In the genomic region with DNA sequence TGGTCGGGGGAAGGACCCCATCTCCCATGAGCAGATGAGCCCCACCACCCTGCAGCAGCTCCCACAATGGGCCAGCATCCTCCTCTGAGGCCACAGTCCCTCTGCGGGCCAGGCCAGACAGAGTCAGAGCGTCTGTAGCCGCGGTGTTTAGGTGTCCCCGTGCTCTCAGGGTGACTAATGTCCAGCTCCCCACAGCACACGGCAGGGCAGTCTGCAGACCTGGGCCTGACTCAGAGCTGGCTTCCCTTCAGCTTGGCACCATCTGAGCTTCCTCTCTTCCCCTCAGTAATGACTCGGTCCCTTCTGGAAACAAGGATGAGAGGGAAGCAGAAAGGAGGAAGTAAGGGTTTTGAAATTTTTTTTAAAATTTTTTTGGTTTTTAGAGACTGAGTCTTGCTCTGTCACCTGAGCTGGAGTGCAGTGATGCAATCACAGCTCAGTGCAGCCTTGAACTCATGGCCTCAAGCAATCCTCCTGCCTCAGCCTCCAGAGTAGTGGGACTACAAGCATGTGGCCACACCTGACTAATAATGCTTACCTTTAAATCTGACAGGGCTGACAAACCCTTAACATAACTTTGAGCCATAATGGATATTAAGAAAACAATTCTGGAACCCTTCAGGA, we compare ENCODE assay signal across 14 cellular contexts. TPM values are rescaled to one million over a fixed set of nuclear protein-coding genes. Genes with fewer than 3 reads are reported as not detected.
DNase-seq lines count a peak whose midpoint lies in the region; TF ChIP-seq lines count a peak whose summit lies in the region.
"Had no signal": no experiment of that assay in that cellular context is flagged by ENCODE, and none has a peak within 500 bp of the region (broad histone marks: within the 10 kb centered on the region; RNA-seq: fewer than 3 reads in every experiment).

No MANE protein-coding gene starts in this region.

- no peaks in the 10 kb centered on the region for H3K9me3 Mint-ChIP-seq in T-helper 2 cell treated with Interferon-gamma antibody and Interleukin-4, amounts not matched to agents 5 μg/mL and 100 μg/mL, for 36 hours
- H3K9me3 Mint-ChIP-seq: T-cell had no signal

- no peak overlapping the region for H2AFZ ChIP-seq in hepatocyte

- H3K27me3 ChIP-seq in hepatocyte, result no peaks in the 10 kb centered on the region
- H3K27me3 ChIP-seq: BLaER1, pancreas had no signal

- H3K4me1 Mint-ChIP-seq in T-helper 2 cell treated with Interferon-gamma antibody and Interleukin-4, amounts not matched to agents 5 μg/mL and 100 μg/mL, for 36 hours (ENCODE audit: low read depth), result no peaks in the 10 kb centered on the region
- H3K4me1 Mint-ChIP-seq: T-cell had no signal

- no peaks in the 10 kb centered on the region for H3K9me2 ChIP-seq in hepatocyte (replicated peaks; ENCODE audit: insufficient read depth)

- no peaks in the 10 kb centered on the region for H3K4me1 ChIP-seq in hepatocyte (ENCODE audit: insufficient read depth)
- H3K4me1 ChIP-seq: BLaER1, pancreas had no signal

- 62% methylated on average over 8 of the region's 8 CpGs for WGBS in hepatocyte (ENCODE audit: low lambda C conversion rate, missing lambda C conversion rate)

- no peaks in the 10 kb centered on the region for H4K20me1 ChIP-seq in hepatocyte (ENCODE audit: insufficient read depth, poor library complexity, severe bottlenecking)
- H4K20me1 ChIP-seq: BLaER1 had no signal

- H3K27ac ChIP-seq in hepatocyte, result no peak overlapping the region
- H3K27ac ChIP-seq: BLaER1, pancreas had no signal

- H3K79me2 ChIP-seq in hepatocyte, result no peaks in the 10 kb centered on the region

- H3K27me3 Mint-ChIP-seq in T-helper 2 cell treated with Interferon-gamma antibody and Interleukin-4, amounts not matched to agents 5 μg/mL and 100 μg/mL, for 36 hours (ENCODE audit: low read depth), result peaks cover 3% of the 10 kb centered on the region

- H3K36me3 Mint-ChIP-seq in T-helper 2 cell treated with Interferon-gamma antibody and Interleukin-4, amounts not matched to agents 5 μg/mL and 100 μg/mL, for 36 hours (ENCODE audit: low read depth), result no peaks in the 10 kb centered on the region
- H3K36me3 Mint-ChIP-seq: T-cell had no signal

- TF ChIP-seq CTCF in fibroblast of the aortic adventitia (IDR thresholded peaks at IDR 0.05; ENCODE audit: insufficient read depth, low read length), result no peak
- no peak for TF ChIP-seq CTCF in hepatocyte (IDR thresholded peaks at IDR 0.05; ENCODE audit: poor library complexity)

- in situ Hi-C loops in ACHN (cut with HindIII; ENCODE audit: low pct_ligation_motif_present, low pct_unique_long_range_greater_than_20kb, low sequenced_read_pairs), result no loop called here

- no peaks in the 10 kb centered on the region for H3K9me3 ChIP-seq in hepatocyte (ENCODE audit: low read depth)
- H3K9me3 ChIP-seq: pancreas had no signal

- H3K4me3 ChIP-seq in fibroblast of the aortic adventitia (ENCODE audit: low read depth, low read length) (no peak overlapping the region), hepatocyte (no peak overlapping the region)
- H3K4me3 ChIP-seq: BLaER1, pancreas had no signal

- no peak overlapping the region for H3K27ac Mint-ChIP-seq in T-helper 2 cell treated with Interferon-gamma antibody and Interleukin-4, amounts not matched to agents 5 μg/mL and 100 μg/mL, for 36 hours
- H3K27ac Mint-ChIP-seq: T-cell had no signal

- no peak overlapping the region for H3K4me3 Mint-ChIP-seq in T-helper 2 cell treated with Interferon-gamma antibody and Interleukin-4, amounts not matched to agents 5 μg/mL and 100 μg/mL, for 36 hours
- H3K4me3 Mint-ChIP-seq: T-cell had no signal

- H3K4me2 ChIP-seq in hepatocyte, result no peak overlapping the region
- H3K4me2 ChIP-seq: BLaER1 had no signal

- H3K36me3 ChIP-seq in hepatocyte (replicated peaks; ENCODE audit: insufficient read depth, low read depth), result no peaks in the 10 kb centered on the region
- H3K36me3 ChIP-seq: BLaER1, pancreas had no signal

- DNase-seq in ACHN, result peak; percentile 8
- peak; percentile 24 for DNase-seq in HS-27A (ENCODE audit: low read depth)
- peak; percentile 11 for DNase-seq in SW480 (ENCODE audit: low spot score)
- peak; percentile 68 for DNase-seq in fibroblast of the aortic adventitia (ENCODE audit: low read depth)
- no peak for DNase-seq in OCI-M2 (lab: John Stamatoyannopoulos, UW; ENCODE audit: unreplicated experiment)
- DNase-seq in stimulated activated CD4-positive, alpha-beta T cell treated with anti-CD3 and anti-CD28 coated beads, Interleukin-2, amount 100 ng/mL, for 24 hours, result no peak
- DNase-seq in hepatocyte (ENCODE audit: low spot score), result no peak
- DNase-seq in T-helper 2 cell treated with Interferon-gamma antibody and Interleukin-4, amounts not matched to agents 5 μg/mL and 100 μg/mL, for 36 hours (ENCODE audit: low spot score), result no peak
- DNase-seq: activated T-cell treated with anti-CD3 and anti-CD28 coated beads, Interleukin-2, amount 50 U/mL, for 48 hours; NCI-H187; pancreas; T-cell had no signal

RNA-seq across cellular contexts. Expression of a gene that starts 28.5 kb away (rescaled TPM):
- total RNA-seq in fibroblast of the aortic adventitia (ENCODE audit: low replicate concordance), result not detected in 2 replicates
- 0.20 TPM in 1 of 2 replicates, not detected in the other for total RNA-seq in hepatocyte
- polyA plus RNA-seq in hepatocyte, result 0.51 and 0.52 TPM in 2 replicates
- total RNA-seq: dermis microvascular lymphatic vessel endothelial cell, pancreas had no signal

RNA-seq across cellular contexts. Expression of a gene that starts 41.8 kb away (rescaled TPM):
- total RNA-seq in fibroblast of the aortic adventitia (ENCODE audit: low replicate concordance) (0.09 TPM in 1 of 2 replicates, not detected in the other), hepatocyte (89.9 and 140 TPM in 2 replicates)
- polyA plus RNA-seq in hepatocyte, result 494 and 496 TPM in 2 replicates
- total RNA-seq: dermis microvascular lymphatic vessel endothelial cell had no signal

RNA-seq across cellular contexts. Expression of a gene that starts 59.2 kb away (rescaled TPM):
- total RNA-seq in fibroblast of the aortic adventitia (ENCODE audit: low replicate concordance), result 0.63 and 5.9 TPM in 2 replicates
- 3.3 and 14.4 TPM in 2 replicates for total RNA-seq in hepatocyte
- 8.0 and 12.9 TPM in 2 replicates for polyA plus RNA-seq in hepatocyte
- total RNA-seq: dermis microvascular lymphatic vessel endothelial cell had no signal

Comparison
In these comparisons a context has a peak if more than half of its experiments do, and no peak if none do; other contexts are left out.
1. DNase-seq: peak in ACHN (single experiment), HS-27A (single experiment), SW480 (single experiment) and fibroblast of the aortic adventitia (single experiment); none in OCI-M2 (single experiment), stimulated activated CD4-positive, alpha-beta T cell treated with anti-CD3 and anti-CD28 coated beads, Interleukin-2, amount 100 ng/mL, for 24 hours (0 of 2), hepatocyte (single experiment) and T-helper 2 cell treated with Interferon-gamma antibody and Interleukin-4, amounts not matched to agents 5 μg/mL and 100 μg/mL, for 36 hours (single experiment).
2. RNA of a gene that starts 41.8 kb away (total RNA-seq): 89.9 to 140 TPM in hepatocyte; 0.09 TPM in fibroblast of the aortic adventitia; every median in the first group is over 10 times any median in the second.